ENCODE assay signal across 17 cellular contexts in the genomic region with DNA sequence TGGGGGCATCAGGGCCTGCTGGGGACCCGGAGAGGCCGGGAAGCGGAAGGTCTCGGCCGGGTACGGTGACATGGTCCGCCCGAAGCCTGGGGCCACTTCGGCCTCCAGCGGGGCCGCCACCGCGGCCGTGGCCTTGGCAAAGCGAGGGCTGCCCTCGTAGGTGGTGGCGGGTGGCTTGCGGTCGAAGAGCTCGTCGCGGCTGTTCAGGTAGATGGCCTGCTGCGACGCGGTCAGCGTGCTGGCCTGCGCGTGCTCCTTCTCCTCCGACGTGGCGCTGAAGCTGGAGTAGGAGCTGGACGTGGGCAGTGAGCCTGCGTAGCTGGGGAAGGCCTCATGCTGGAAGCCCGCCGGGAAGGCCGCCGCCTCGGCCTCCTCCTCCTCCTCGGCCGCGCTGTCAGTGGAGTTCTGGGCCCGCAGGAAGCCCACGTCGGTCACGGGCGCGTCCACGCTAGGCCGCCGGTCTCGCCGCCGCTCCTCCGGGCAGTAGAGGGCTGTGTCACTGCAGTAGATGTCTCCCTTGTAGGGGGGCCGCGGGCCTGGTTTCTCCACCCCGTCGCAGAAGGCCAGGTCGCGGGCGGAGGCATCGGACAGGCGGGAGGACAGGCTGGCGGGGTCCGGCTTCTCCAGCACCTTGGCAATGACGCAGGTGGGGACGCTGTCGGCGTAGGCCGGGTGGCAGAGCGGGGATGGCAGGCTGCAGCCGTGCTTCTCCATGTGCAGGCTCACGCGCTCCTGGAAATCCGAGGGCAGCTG. TPM values are rescaled to one million over a fixed set of nuclear protein-coding genes. Genes with fewer than 3 reads are reported as not detected.
DNase-seq lines count a peak whose midpoint lies in the region; ATAC-seq, FAIRE-seq and TF ChIP-seq lines count a peak whose summit lies in the region.
"Had no signal": no experiment of that assay in that cellular context is flagged by ENCODE, and none has a peak within 500 bp of the region (broad histone marks: within the 10 kb centered on the region; RNA-seq: fewer than 3 reads in every experiment).

No MANE protein-coding gene starts in this region.

- H3K27ac Mint-ChIP-seq in endodermal cell (no peak overlapping the region), nephron progenitor cell (no peak overlapping the region)
- H3K27ac Mint-ChIP-seq: activated CD4-positive, alpha-beta T cell treated with anti-CD3 and anti-CD28 coated beads, Interleukin-2, amount 10 ng/mL, durations not matched to agents 24 days and 14 days had no signal

- no peaks in the 10 kb centered on the region for H3K27me3 ChIP-seq in right lobe of liver
- H3K27me3 ChIP-seq in HepG2 (ENCODE audit: control insufficient read depth in 1 of 2, insufficient read depth in 2 of 2, low read length in 2 of 2): peaks cover 3 to 36% of the 10 kb centered on the region in 2 experiments
- H3K27me3 ChIP-seq in endodermal cell (ENCODE audit: control insufficient read depth, insufficient read depth, low read length, poor library complexity, severe bottlenecking): no peaks in the 10 kb centered on the region
- H3K27me3 ChIP-seq in upper lobe of right lung: no peaks in the 10 kb centered on the region
- H3K27me3 ChIP-seq: foreskin keratinocyte, thyroid gland had no signal

- DNase-seq in right lobe of liver: peak; percentile 14 to 56 (median 45)
- DNase-seq in HepG2 (ENCODE audit: low spot score): no peak
- DNase-seq in endodermal cell: peak; percentile 40
- DNase-seq in nephron progenitor cell: peak; percentile 1
- peak; percentile 56 for DNase-seq in upper lobe of right lung
- no peak for DNase-seq in A172 (ENCODE audit: low spot score)
- no peak for DNase-seq in GM19239 (ENCODE audit: insufficient read length, low spot score)
- DNase-seq: activated CD4-positive, alpha-beta T cell treated with anti-CD3 and anti-CD28 coated beads, Interleukin-2, amount 10 ng/mL, durations not matched to agents 24 days and 14 days; activated CD8-positive, alpha-beta memory T cell treated with anti-CD3 and anti-CD28 coated beads, Interleukin-2, amount 50 U/mL, for 48 hours; cortex of kidney; foreskin keratinocyte; NCI-H146 had no signal

- BruUV-seq in HepG2 (replicated peaks; lab: Mats Ljungman, UMichigan): no TSS peak

- H2AFZ ChIP-seq in HepG2 (ENCODE audit: low read length): no peak overlapping the region

- H3K4me3 ChIP-seq in right lobe of liver: no peak overlapping the region
- no peak overlapping the region for H3K4me3 ChIP-seq in HepG2 (replicated peaks in 1 of 3; ENCODE audit: insufficient read depth in 1 of 3, low read depth in 2 of 3, low read length in 3 of 3)
- no peak overlapping the region for H3K4me3 ChIP-seq in endodermal cell (ENCODE audit: low read length)
- H3K4me3 ChIP-seq in upper lobe of right lung: no peak overlapping the region
- H3K4me3 ChIP-seq: skin epidermis, thyroid gland had no signal

- H4K20me1 ChIP-seq in HepG2 (ENCODE audit: insufficient read depth, low read length): no peaks in the 10 kb centered on the region

- H3K79me2 ChIP-seq in HepG2 (ENCODE audit: insufficient read depth, low read length): no peaks in the 10 kb centered on the region

- H3K9me3 Mint-ChIP-seq in endodermal cell (no peaks in the 10 kb centered on the region), nephron progenitor cell (no peaks in the 10 kb centered on the region)
- H3K9me3 Mint-ChIP-seq: activated CD4-positive, alpha-beta T cell treated with anti-CD3 and anti-CD28 coated beads, Interleukin-2, amount 10 ng/mL, durations not matched to agents 24 days and 14 days had no signal

- POLR2A ChIA-PET in HepG2 (lab: Yijun Ruan, JAX): no interaction called here

- WGBS in right lobe of liver (ENCODE audit: insufficient coverage, low coverage, low lambda C conversion rate, missing lambda C conversion rate): 98% methylated on average over 11 of the region's 75 CpGs
- 85% methylated on average over 58 of the region's 75 CpGs for WGBS in HepG2 (ENCODE audit: low lambda C conversion rate)
- WGBS in endodermal cell (ENCODE audit: insufficient coverage in 1 of 2, insufficient read length in 1 of 2), 2 experiments: 95 to 98% methylated on average over 70 to 75 of the region's 75 CpGs

- H3K36me3 Mint-ChIP-seq in endodermal cell (ENCODE audit: low read depth) (no peaks in the 10 kb centered on the region), nephron progenitor cell (ENCODE audit: low read depth) (no peaks in the 10 kb centered on the region)

- TF ChIP-seq EP300 in HepG2 (IDR thresholded peaks at IDR 0.05; ENCODE audit: low read depth in 2 of 2, low read length in 2 of 2): no peak
- no peak for TF ChIP-seq EP300 in HepG2 (CRISPR knock-in tag; IDR thresholded peaks at IDR 0.05; ENCODE audit: borderline replicate concordance)

- no peak for TF ChIP-seq RAD21 in HepG2 (CRISPR knock-in tag; IDR thresholded peaks at IDR 0.05)

- H3K27ac ChIP-seq in right lobe of liver (no peak overlapping the region), HepG2 (ENCODE audit: extremely low read length, insufficient read depth, low read length) (no peak overlapping the region), endodermal cell (ENCODE audit: low read depth, low read length) (no peak overlapping the region), upper lobe of right lung (no peak overlapping the region)
- H3K27ac ChIP-seq: foreskin keratinocyte, thyroid gland had no signal

- H3K9ac ChIP-seq in HepG2 (ENCODE audit: insufficient read depth, low read depth, low read length) (no peak overlapping the region), endodermal cell (ENCODE audit: extremely low read depth, low read length, poor library complexity, severe bottlenecking) (no peak overlapping the region)

- FAIRE-seq in HepG2 (lab: Jason Lieb, UNC) (no peak), GM19239 (lab: Jason Lieb, UNC) (no peak)
- FAIRE-seq: TTC549 had no signal

- H3K36me3 ChIP-seq in right lobe of liver (no peaks in the 10 kb centered on the region), HepG2 (replicated peaks in 1 of 2; ENCODE audit: control insufficient read depth in 1 of 2, insufficient read depth in 2 of 2, low read length in 2 of 2) (no peaks in the 10 kb centered on the region), endodermal cell (ENCODE audit: control insufficient read depth, insufficient read depth, low read length) (no peaks in the 10 kb centered on the region), upper lobe of right lung (no peaks in the 10 kb centered on the region)
- H3K36me3 ChIP-seq: thyroid gland had no signal

- TF ChIP-seq CTCF in right lobe of liver (IDR thresholded peaks at IDR 0.05) (no peak), HepG2 (CRISPR knock-in tag; IDR thresholded peaks at IDR 0.05) (no peak), endodermal cell (conservative IDR thresholded peaks at IDR 0.05) (no peak), nephron progenitor cell (IDR thresholded peaks at IDR 0.05) (no peak), upper lobe of right lung (IDR thresholded peaks at IDR 0.05) (no peak)

- intact Hi-C loops in right lobe of liver (cut with DNase I): loop anchor here in 1 of 2 donors (10.0 kb wide), 1 partner anchor 116 kb away; no protein-coding TSS in a partner anchor
- intact Hi-C loops in HepG2 (cut with micrococcal nuclease; ENCODE audit: unreplicated experiment): no loop called here
- intact Hi-C loops in upper lobe of right lung (cut with DNase I): no loop called here

- H3K9me3 ChIP-seq in right lobe of liver (no peaks in the 10 kb centered on the region), HepG2 (ENCODE audit: low read length) (no peaks in the 10 kb centered on the region), endodermal cell (ENCODE audit: control insufficient read depth, low read length) (no peaks in the 10 kb centered on the region), upper lobe of right lung (no peaks in the 10 kb centered on the region)
- H3K9me3 ChIP-seq: thyroid gland had no signal

- no peaks in the 10 kb centered on the region for H3K27me3 Mint-ChIP-seq in endodermal cell (ENCODE audit: insufficient read depth)
- H3K27me3 Mint-ChIP-seq in nephron progenitor cell (ENCODE audit: low read depth, poor library complexity): peaks cover 3% of the 10 kb centered on the region
- H3K27me3 Mint-ChIP-seq: activated CD4-positive, alpha-beta T cell treated with anti-CD3 and anti-CD28 coated beads, Interleukin-2, amount 10 ng/mL, durations not matched to agents 24 days and 14 days had no signal

- CTCF ChIA-PET in HepG2 (lab: Yijun Ruan, JAX; ENCODE audit: low intra/inter-chr PET ratio, low total read pairs): no interaction called here

- H3K4me1 ChIP-seq in right lobe of liver: peaks cover 0 to 14% (median 6%) of the 10 kb centered on the region in 4 donors
- peaks cover 13% of the 10 kb centered on the region for H3K4me1 ChIP-seq in HepG2 (ENCODE audit: insufficient read depth, low read length)
- H3K4me1 ChIP-seq in endodermal cell (ENCODE audit: control insufficient read depth, insufficient read depth, low read length): no peaks in the 10 kb centered on the region
- no peaks in the 10 kb centered on the region for H3K4me1 ChIP-seq in upper lobe of right lung
- H3K4me1 ChIP-seq: foreskin keratinocyte had no signal

- no peak for TF ChIP-seq POLR2A in right lobe of liver (IDR thresholded peaks at IDR 0.05)
- TF ChIP-seq POLR2A in HepG2 (IDR thresholded peaks at IDR 0.05; ENCODE audit: insufficient read depth in 1 of 2, low read depth in 2 of 2, low read length in 2 of 2): no peak

- no peak for ATAC-seq in right lobe of liver
- no peak for ATAC-seq in HepG2
- no peak for ATAC-seq in upper lobe of right lung
- ATAC-seq in HG02885 (IDR thresholded peaks at IDR 0.05; ENCODE audit: poor library complexity, unreplicated experiment): no peak
- ATAC-seq: foreskin keratinocyte, Panc1 had no signal

- H3K4me1 Mint-ChIP-seq in endodermal cell (no peaks in the 10 kb centered on the region), nephron progenitor cell (peaks cover 49% of the 10 kb centered on the region)

- in situ Hi-C loops in HepG2 (cut with HindIII; ENCODE audit: extremely low pct_ligation_motif_present, low pct_unique_long_range_greater_than_20kb): no loop called here

- H3K4me2 ChIP-seq in HepG2 (ENCODE audit: low read depth, low read length): no peak overlapping the region

- H3K4me3 Mint-ChIP-seq in endodermal cell: no peak overlapping the region
- H3K4me3 Mint-ChIP-seq in nephron progenitor cell: no peak overlapping the region
- H3K4me3 Mint-ChIP-seq: activated CD4-positive, alpha-beta T cell treated with anti-CD3 and anti-CD28 coated beads, Interleukin-2, amount 10 ng/mL, durations not matched to agents 24 days and 14 days had no signal

RNA-seq across cellular contexts. Expression of a gene that starts 48.5 kb away (rescaled TPM):
- total RNA-seq in right lobe of liver: under 1 TPM; 0.12 to 0.61 (median 0.34) TPM
- total RNA-seq in HepG2 (2016; rRNA removed; fragmentation: Illumina TruSeq; extraction: Trizol): not detected in 2 replicates
- not detected in 2 replicates for total RNA-seq in HepG2 (2016; cell fraction: cytosol; rRNA removed; fragmentation: Illumina TruSeq; extraction: Trizol; ENCODE audit: low read depth)
- total RNA-seq in HepG2 (2016; cell fraction: insoluble cytoplasmic fraction; rRNA removed; fragmentation: Illumina TruSeq; extraction: Trizol): not detected in 2 replicates
- not detected in 2 replicates for total RNA-seq in HepG2 (2016; cell fraction: membrane; rRNA removed; fragmentation: Illumina TruSeq; extraction: Trizol)
- total RNA-seq in HepG2 (2016; cell fraction: nucleus; rRNA removed; fragmentation: Illumina TruSeq; extraction: Trizol): not detected in 2 replicates
- not detected in 2 replicates for polyA plus RNA-seq in HepG2 (2011; rRNA removed)
- not detected in 2 replicates for polyA plus RNA-seq in HepG2 (2011; cell fraction: cytosol; rRNA removed)
- polyA plus RNA-seq in HepG2 (2011; cell fraction: nucleus; rRNA removed): not detected in 2 replicates
- polyA plus RNA-seq in HepG2 (2012): not detected in 2 replicates
- not detected in 2 replicates for polyA plus RNA-seq in HepG2 (2016; cell fraction: cytosol; fragmentation: Illumina TruSeq; extraction: Trizol; ENCODE audit: low read depth)
- not detected in 2 replicates for polyA plus RNA-seq in HepG2 (2016; cell fraction: insoluble cytoplasmic fraction; fragmentation: Illumina TruSeq; extraction: Trizol; ENCODE audit: low read depth)
- polyA plus RNA-seq in HepG2 (2016; cell fraction: membrane; fragmentation: Illumina TruSeq; extraction: Trizol; ENCODE audit: low read depth): not detected in 2 replicates
- not detected in 2 replicates for polyA plus RNA-seq in HepG2 (2016; cell fraction: nucleus; fragmentation: Illumina TruSeq; extraction: Trizol; ENCODE audit: insufficient read depth, low read depth)
- polyA minus RNA-seq in HepG2 (2011; rRNA and poly(A)+ RNA removed; ENCODE audit: low replicate concordance): 39.7 TPM in 1 of 2 replicates, not detected in the other
- 0.20 TPM in 1 of 2 replicates, not detected in the other for polyA minus RNA-seq in HepG2 (2011; cell fraction: cytosol; rRNA and poly(A)+ RNA removed)
- 0.26 TPM in 1 of 2 replicates, not detected in the other for polyA minus RNA-seq in HepG2 (2011; cell fraction: nucleus; rRNA and poly(A)+ RNA removed)
- total RNA-seq in endodermal cell: 1 to 10 TPM in 1 of 2 donors, under 1 TPM in 1; 0.91 to 1.3 TPM
- 1.4 TPM for polyA plus RNA-seq in endodermal cell (2013, experiment 1 of 2)
- 1.1 TPM for polyA plus RNA-seq in endodermal cell (2013, experiment 2 of 2)
- total RNA-seq in upper lobe of right lung: 1.5 TPM
- total RNA-seq in A172 (2014; rRNA removed; shearing (Covaris generic)): 1.3 and 1.5 TPM in 2 replicates

Comparison
In these comparisons a context has a peak if more than half of its experiments do, and no peak if none do; other contexts are left out.
1. DNase-seq: peak in right lobe of liver (3 of 3), endodermal cell (single experiment), nephron progenitor cell (single experiment) and upper lobe of right lung (single experiment); none in HepG2 (single experiment), A172 (single experiment) and GM19239 (single experiment).